Comparison of ENCODE assay signal across 12 cellular contexts in genomic region chr17:40179923-40180659, GRCh38. TPM values are rescaled to one million over a fixed set of nuclear protein-coding genes. Genes with fewer than 3 reads are reported as not detected.
DNase-seq lines count a peak whose midpoint lies in the region; ATAC-seq and TF ChIP-seq lines count a peak whose summit lies in the region.
"Had no signal": no experiment of that assay in that cellular context is flagged by ENCODE, and none has a peak within 500 bp of the region (broad histone marks: within the 10 kb centered on the region; RNA-seq: fewer than 3 reads in every experiment).

No MANE protein-coding gene starts in this region.

- CTCF ChIA-PET in Panc1 (lab: Charles Lee): interaction anchor here (0.5 to 1.4 kb wide), 5 partner anchors 11 to 167 kb away, joined by 3 to 11 read pairs (median 3); partner anchors contain the start of gene WIPF2

- no TSS peak for BruUV-seq in Panc1 (replicated peaks; lab: Mats Ljungman, UMichigan)

- TF ChIP-seq EP300 in esophagus muscularis mucosa (IDR thresholded peaks at IDR 0.05): no peak

- in situ Hi-C loops in Panc1 (cut with HindIII; ENCODE audit: low pct_unique_long_range_greater_than_20kb, low sequenced_read_pairs): no loop called here

- peaks cover 22% of the 10 kb centered on the region for H3K4me1 Mint-ChIP-seq in osteocyte (ENCODE audit: unreplicated experiment)

- no peaks in the 10 kb centered on the region for H3K27me3 Mint-ChIP-seq in osteocyte (ENCODE audit: unreplicated experiment)

- H3K27me3 ChIP-seq in Panc1 (ENCODE audit: control insufficient read depth, insufficient read depth, low read length) (no peaks in the 10 kb centered on the region), dorsolateral prefrontal cortex (no peaks in the 10 kb centered on the region), esophagus muscularis mucosa (no peaks in the 10 kb centered on the region)

- intact Hi-C loops in Panc1 (cut with micrococcal nuclease; ENCODE audit: unreplicated experiment) (no loop called here), dorsolateral prefrontal cortex (cut with DNase I) (loop anchor here in 1 of 2 donors (5.0 kb wide), 1 partner anchor 163 kb away; the partner anchor contains the start of gene CSF3), esophagus muscularis mucosa (cut with DNase I) (no loop called here)

- peak overlapping the region; percentile 44 for H3K4me3 Mint-ChIP-seq in osteocyte (ENCODE audit: unreplicated experiment)

- no peaks in the 10 kb centered on the region for H3K9me3 Mint-ChIP-seq in osteocyte (ENCODE audit: unreplicated experiment)

- H3K27ac Mint-ChIP-seq in osteocyte (ENCODE audit: unreplicated experiment): peak overlapping the region; percentile 90

- POLR2A ChIA-PET in Panc1 (lab: Charles Lee): no interaction called here

- ATAC-seq in Panc1 (peak; percentile 62), HG02623 (IDR thresholded peaks at IDR 0.05; ENCODE audit: unreplicated experiment) (no peak), GM19463 (IDR thresholded peaks at IDR 0.05; ENCODE audit: unreplicated experiment) (no peak)
- ATAC-seq: sciatic nerve had no signal

- no peaks in the 10 kb centered on the region for H3K36me3 Mint-ChIP-seq in osteocyte (ENCODE audit: unreplicated experiment)

- WGBS in esophagus muscularis mucosa: 81% methylated on average over 6 of the region's 6 CpGs

- H3K9me3 ChIP-seq in Panc1 (ENCODE audit: control insufficient read depth, insufficient read depth, low read depth, low read length) (no peaks in the 10 kb centered on the region), esophagus muscularis mucosa (no peaks in the 10 kb centered on the region)

- TF ChIP-seq CTCF in Panc1 (IDR thresholded peaks at IDR 0.05) (no peak), dorsolateral prefrontal cortex (IDR thresholded peaks at IDR 0.05 in 54 of 56, conservative IDR thresholded peaks at IDR 0.05 in 2 of 56; ENCODE audit: low read depth in 1 of 56, partially characterized antibody in 56 of 56) (no peak), osteocyte (IDR thresholded peaks at IDR 0.05) (no peak), esophagus muscularis mucosa (IDR thresholded peaks at IDR 0.05) (no peak)

- no peak for TF ChIP-seq POLR2A in esophagus muscularis mucosa (IDR thresholded peaks at IDR 0.05; ENCODE audit: low read depth)

- DNase-seq in GM03348 (ENCODE audit: low spot score) (peak; percentile 57), Panc1 (ENCODE audit: low read depth, low spot score) (no peak), dorsolateral prefrontal cortex (peak in 1 of 10 donors; percentile 54), osteocyte (ENCODE audit: extremely low spot score, unreplicated experiment) (no peak), HUDEP-2 (lab: John Stamatoyannopoulos, UW; ENCODE audit: unreplicated experiment in 76 of 76) (no peak), esophagus muscularis mucosa (ENCODE audit: extremely low spot score) (no peak)
- DNase-seq: activated CD8-positive, alpha-beta memory T cell treated with anti-CD3 and anti-CD28 coated beads for 24 hours; kidney; NCI-H1417 had no signal

- H3K27ac ChIP-seq in Panc1 (ENCODE audit: low read length) (peak overlapping the region; percentile 35; the same call in 1 of the 2 replicates), dorsolateral prefrontal cortex (peak overlapping the region in 44 of 59 donors; percentile 1 to 94 (median 66)), esophagus muscularis mucosa (replicated peaks in 1 of 4) (peak overlapping the region in 1 of 4 donors; percentile 6)

- H3K4me1 ChIP-seq in Panc1 (ENCODE audit: control insufficient read depth, insufficient read depth, low read length): peaks cover 12% of the 10 kb centered on the region
- H3K4me1 ChIP-seq in esophagus muscularis mucosa: peaks cover 16 to 25% (median 22%) of the 10 kb centered on the region in 4 donors

- H3K4me3 ChIP-seq in Panc1 (ENCODE audit: low read depth in 2 of 2, low read length in 2 of 2): no peak overlapping the region
- peak overlapping the region in 46 of 59 donors; percentile 18 to 74 (median 62) for H3K4me3 ChIP-seq in dorsolateral prefrontal cortex
- H3K4me3 ChIP-seq in esophagus muscularis mucosa: no peak overlapping the region

- H3K36me3 ChIP-seq in Panc1 (ENCODE audit: control insufficient read depth, insufficient read depth, low read length): no peaks in the 10 kb centered on the region
- H3K36me3 ChIP-seq in esophagus muscularis mucosa: peaks cover 6 to 21% (median 13%) of the 10 kb centered on the region in 4 donors

RNA-seq across cellular contexts. Expression of gene RAPGEFL1, which starts 2.8 kb away (rescaled TPM):
- total RNA-seq in Panc1 (2021; ENCODE audit: unreplicated experiment) (6.5 TPM), dorsolateral prefrontal cortex (100 to 1,000 TPM in 59 of 120 experiments, 10 to 100 TPM in 61; 31.7 to 151 (median 99.5) TPM), osteocyte (5.7 and 6.8 TPM in 2 replicates), esophagus muscularis mucosa (1 to 10 TPM; 1.5 to 5.4 (median 2.9) TPM)
- polyA plus RNA-seq in Panc1 (2012; ENCODE audit: insufficient read length): 3.3 TPM

RNA-seq across cellular contexts. Expression of gene WIPF2, which starts 39.0 kb away (rescaled TPM):
- total RNA-seq in Panc1 (2021; ENCODE audit: unreplicated experiment) (45.9 TPM), dorsolateral prefrontal cortex (100 to 1,000 TPM in 2 of 120 experiments, 10 to 100 TPM in 118; 48.9 to 103 (median 73.2) TPM), osteocyte (28.3 and 28.6 TPM in 2 replicates), esophagus muscularis mucosa (10 to 100 TPM in 2 of 4 donors, 1 to 10 TPM in 2; 7.8 to 21.5 (median 12.1) TPM)
- polyA plus RNA-seq in Panc1 (2012; ENCODE audit: insufficient read length): 33.6 TPM

RNA-seq across cellular contexts. Expression of gene CASC3, which starts 39.8 kb away (rescaled TPM):
- 97.4 TPM for total RNA-seq in Panc1 (2021; ENCODE audit: unreplicated experiment)
- 52.3 TPM for polyA plus RNA-seq in Panc1 (2012; ENCODE audit: insufficient read length)
- 100 to 1,000 TPM in 119 of 120 experiments, 10 to 100 TPM in 1; 95.0 to 216 (median 136) TPM for total RNA-seq in dorsolateral prefrontal cortex
- total RNA-seq in osteocyte: 87.5 and 90.9 TPM in 2 replicates
- 100 to 1,000 TPM in 2 of 4 donors, 10 to 100 TPM in 2; 77.2 to 103 (median 95.5) TPM for total RNA-seq in esophagus muscularis mucosa

RNA-seq across cellular contexts. Expression of gene MSL1, which starts 58.3 kb away (rescaled TPM):
- 96.3 TPM for total RNA-seq in Panc1 (2021; ENCODE audit: unreplicated experiment)
- polyA plus RNA-seq in Panc1 (2012; ENCODE audit: insufficient read length): 48.8 TPM
- 100 to 1,000 TPM in 116 of 120 experiments, 10 to 100 TPM in 4; 87.8 to 143 (median 120) TPM for total RNA-seq in dorsolateral prefrontal cortex
- 85.9 and 86.8 TPM in 2 replicates for total RNA-seq in osteocyte
- 10 to 100 TPM; 64.1 to 86.8 (median 72.2) TPM for total RNA-seq in esophagus muscularis mucosa

Comparison
In these comparisons a context has a peak if more than half of its experiments do, and no peak if none do; other contexts are left out.
1. H3K4me3 ChIP-seq: peak in dorsolateral prefrontal cortex (46 of 59); none in Panc1 (0 of 2) and esophagus muscularis mucosa (0 of 4).